25 cellular contexts compared by ENCODE assay signal in genomic region chr19:48797103-48797502, GRCh38. TPM values are rescaled to one million over a fixed set of nuclear protein-coding genes. Genes with fewer than 3 reads are reported as not detected.
DNase-seq lines count a peak whose midpoint lies in the region; ATAC-seq and TF ChIP-seq lines count a peak whose summit lies in the region.
"Had no signal": no experiment of that assay in that cellular context is flagged by ENCODE, and none has a peak within 500 bp of the region (broad histone marks: within the 10 kb centered on the region; RNA-seq: fewer than 3 reads in every experiment).

No MANE protein-coding gene starts in this region.

- peaks cover 0 to 2% of the 10 kb centered on the region in 2 donors for H3K36me3 Mint-ChIP-seq in activated T-cell treated with anti-CD3 and anti-CD28 coated beads, Interleukin-2, amount 50 U/mL, for 72 hours (ENCODE audit: insufficient read depth in 2 of 2)
- peaks cover 20% of the 10 kb centered on the region for H3K36me3 Mint-ChIP-seq in activated T-cell treated with anti-CD3 and anti-CD28 coated beads, Interleukin-2, amount 50 U/mL, for 24 hours (ENCODE audit: low read depth)
- H3K36me3 Mint-ChIP-seq in activated T-helper 1 cell treated with anti-CD3 and anti-CD28 coated beads, Interleukin-12 subunit alpha, Interleukin-12 subunit beta, Interleukin-2, Interleukin-4 antibody, amounts not matched to agents 30 ng/mL and 10 ng/mL and 1 ng/mL, durations not matched to agents 14 hours and 24 hours and 36 hours (ENCODE audit: low read depth): peaks cover 4% of the 10 kb centered on the region
- no peaks in the 10 kb centered on the region for H3K36me3 Mint-ChIP-seq in nephron (ENCODE audit: low read depth)
- H3K36me3 Mint-ChIP-seq in immature natural killer cell: no peaks in the 10 kb centered on the region

- H3K27me3 ChIP-seq in tibial nerve: no peaks in the 10 kb centered on the region
- H3K27me3 ChIP-seq: Peyer's patch, SJSA1 had no signal

- H3K4me1 ChIP-seq in tibial nerve: peaks cover 0 to 22% (median 6%) of the 10 kb centered on the region in 4 donors

- TF ChIP-seq CTCF in nephron (IDR thresholded peaks at IDR 0.05; ENCODE audit: unreplicated experiment in 3 of 3) (no peak), tibial nerve (IDR thresholded peaks at IDR 0.05) (no peak)

- no peak for TF ChIP-seq POLR2A in tibial nerve (IDR thresholded peaks at IDR 0.05)

- intact Hi-C loops in activated T-helper 1 cell treated with anti-CD3 and anti-CD28 coated beads, Interleukin-12 subunit alpha, Interleukin-12 subunit beta, Interleukin-2, Interleukin-4 antibody, amounts not matched to agents 30 ng/mL and 10 ng/mL and 1 ng/mL, durations not matched to agents 14 hours and 24 hours and 36 hours (cut with micrococcal nuclease): no loop called here

- H3K27me3 Mint-ChIP-seq in activated T-cell treated with anti-CD3 and anti-CD28 coated beads, Interleukin-2, amount 50 U/mL, for 72 hours (ENCODE audit: low read depth): no peaks in the 10 kb centered on the region
- no peaks in the 10 kb centered on the region for H3K27me3 Mint-ChIP-seq in activated T-cell treated with anti-CD3 and anti-CD28 coated beads, Interleukin-2, amount 50 U/mL, for 24 hours
- no peaks in the 10 kb centered on the region for H3K27me3 Mint-ChIP-seq in activated T-helper 1 cell treated with anti-CD3 and anti-CD28 coated beads, Interleukin-12 subunit alpha, Interleukin-12 subunit beta, Interleukin-2, Interleukin-4 antibody, amounts not matched to agents 30 ng/mL and 10 ng/mL and 1 ng/mL, durations not matched to agents 14 hours and 24 hours and 36 hours (ENCODE audit: insufficient read depth)
- no peaks in the 10 kb centered on the region for H3K27me3 Mint-ChIP-seq in nephron (ENCODE audit: low read depth)
- H3K27me3 Mint-ChIP-seq in immature natural killer cell (ENCODE audit: low read depth in 3 of 3): no peaks in the 10 kb centered on the region

- DNase-seq in activated T-cell treated with anti-CD3 and anti-CD28 coated beads, Interleukin-2, amount 50 U/mL, for 72 hours: no peak
- no peak for DNase-seq in activated T-cell treated with anti-CD3 and anti-CD28 coated beads, Interleukin-2, amount 50 U/mL, for 24 hours
- DNase-seq in activated T-helper 1 cell treated with anti-CD3 and anti-CD28 coated beads, Interleukin-12 subunit alpha, Interleukin-12 subunit beta, Interleukin-2, Interleukin-4 antibody, amounts not matched to agents 30 ng/mL and 10 ng/mL and 1 ng/mL, durations not matched to agents 14 hours and 24 hours and 36 hours (ENCODE audit: low spot score): no peak
- DNase-seq in tibial nerve (ENCODE audit: low spot score in 2 of 2): no peak
- no peak for DNase-seq in SW 1271 (lab: John Stamatoyannopoulos, UW)
- no peak for DNase-seq in NCI-H345 treated with DMSO at 0.1 percent for 48 hours (lab: John Stamatoyannopoulos, UW; ENCODE audit: unreplicated experiment)
- DNase-seq in immature natural killer cell: no peak
- DNase-seq: AML-193, GOT3, Kasumi-1, NCI-H1694, NCI-H2081, NCI-H2171, NCI-H345, NCI-H524 treated with DMSO at 0.1 percent for 48 hours, NCI-H82, Peyer's patch had no signal

- no peaks in the 10 kb centered on the region for H3K9me3 Mint-ChIP-seq in activated T-cell treated with anti-CD3 and anti-CD28 coated beads, Interleukin-2, amount 50 U/mL, for 72 hours
- no peaks in the 10 kb centered on the region for H3K9me3 Mint-ChIP-seq in activated T-cell treated with anti-CD3 and anti-CD28 coated beads, Interleukin-2, amount 50 U/mL, for 24 hours
- H3K9me3 Mint-ChIP-seq in activated T-helper 1 cell treated with anti-CD3 and anti-CD28 coated beads, Interleukin-12 subunit alpha, Interleukin-12 subunit beta, Interleukin-2, Interleukin-4 antibody, amounts not matched to agents 30 ng/mL and 10 ng/mL and 1 ng/mL, durations not matched to agents 14 hours and 24 hours and 36 hours: no peaks in the 10 kb centered on the region
- H3K9me3 Mint-ChIP-seq in nephron (no peaks in the 10 kb centered on the region), immature natural killer cell (no peaks in the 10 kb centered on the region)
- H3K9me3 Mint-ChIP-seq: CD14-positive monocyte had no signal

- no peak for ATAC-seq in activated T-cell treated with anti-CD3 and anti-CD28 coated beads, Interleukin-2, amount 50 U/mL, for 72 hours (replicated peaks in 1 of 2)
- ATAC-seq: HCT116, Right ventricle myocardium inferior had no signal

- no peak for TF ChIP-seq EP300 in tibial nerve (IDR thresholded peaks at IDR 0.05)

- H3K9me3 ChIP-seq in tibial nerve: no peaks in the 10 kb centered on the region
- H3K9me3 ChIP-seq: Peyer's patch, SJSA1 had no signal

- H3K36me3 ChIP-seq in tibial nerve: peaks cover 0 to 36% (median 0%) of the 10 kb centered on the region in 3 donors
- H3K36me3 ChIP-seq: Peyer's patch, SJSA1 had no signal

- peaks cover 12% of the 10 kb centered on the region for H3K4me1 Mint-ChIP-seq in activated T-cell treated with anti-CD3 and anti-CD28 coated beads, Interleukin-2, amount 50 U/mL, for 72 hours (ENCODE audit: low read depth)
- H3K4me1 Mint-ChIP-seq in activated T-cell treated with anti-CD3 and anti-CD28 coated beads, Interleukin-2, amount 50 U/mL, for 24 hours (ENCODE audit: low read depth): peaks cover 13% of the 10 kb centered on the region
- H3K4me1 Mint-ChIP-seq in activated T-helper 1 cell treated with anti-CD3 and anti-CD28 coated beads, Interleukin-12 subunit alpha, Interleukin-12 subunit beta, Interleukin-2, Interleukin-4 antibody, amounts not matched to agents 30 ng/mL and 10 ng/mL and 1 ng/mL, durations not matched to agents 14 hours and 24 hours and 36 hours (ENCODE audit: low read depth): peaks cover 7% of the 10 kb centered on the region
- H3K4me1 Mint-ChIP-seq in nephron (peaks cover 18% of the 10 kb centered on the region), immature natural killer cell (peaks cover 11 to 15% of the 10 kb centered on the region in 2 donors)

- H3K4me3 ChIP-seq in tibial nerve: no peak overlapping the region
- H3K4me3 ChIP-seq: Peyer's patch, SJSA1 had no signal

- 83% methylated on average over 5 to 7 of the region's 7 CpGs for WGBS in tibial nerve, 2 donors

- peak overlapping the region; percentile 14 for H3K27ac Mint-ChIP-seq in activated T-cell treated with anti-CD3 and anti-CD28 coated beads, Interleukin-2, amount 50 U/mL, for 72 hours
- H3K27ac Mint-ChIP-seq in activated T-cell treated with anti-CD3 and anti-CD28 coated beads, Interleukin-2, amount 50 U/mL, for 24 hours: no peak overlapping the region
- no peak overlapping the region for H3K27ac Mint-ChIP-seq in activated T-helper 1 cell treated with anti-CD3 and anti-CD28 coated beads, Interleukin-12 subunit alpha, Interleukin-12 subunit beta, Interleukin-2, Interleukin-4 antibody, amounts not matched to agents 30 ng/mL and 10 ng/mL and 1 ng/mL, durations not matched to agents 14 hours and 24 hours and 36 hours
- peak overlapping the region; percentile 13 to 72 (median 52) for H3K27ac Mint-ChIP-seq in nephron
- H3K27ac Mint-ChIP-seq in immature natural killer cell: no peak overlapping the region

- no peak overlapping the region for H3K4me3 Mint-ChIP-seq in activated T-cell treated with anti-CD3 and anti-CD28 coated beads, Interleukin-2, amount 50 U/mL, for 72 hours
- H3K4me3 Mint-ChIP-seq in activated T-cell treated with anti-CD3 and anti-CD28 coated beads, Interleukin-2, amount 50 U/mL, for 24 hours: no peak overlapping the region
- peak overlapping the region; percentile 9 for H3K4me3 Mint-ChIP-seq in activated T-helper 1 cell treated with anti-CD3 and anti-CD28 coated beads, Interleukin-12 subunit alpha, Interleukin-12 subunit beta, Interleukin-2, Interleukin-4 antibody, amounts not matched to agents 30 ng/mL and 10 ng/mL and 1 ng/mL, durations not matched to agents 14 hours and 24 hours and 36 hours
- peak overlapping the region in 1 of 3 experiments; percentile 44 for H3K4me3 Mint-ChIP-seq in nephron
- H3K4me3 Mint-ChIP-seq in immature natural killer cell: no peak overlapping the region
- H3K4me3 Mint-ChIP-seq: CD14-positive monocyte had no signal

- peak overlapping the region in 3 of 4 donors; percentile 26 to 95 (median 86) for H3K27ac ChIP-seq in tibial nerve
- H3K27ac ChIP-seq: SJSA1 had no signal

RNA-seq across cellular contexts. Expression of gene BCAT2, which starts 13.7 kb away (rescaled TPM):
- total RNA-seq in activated T-cell treated with anti-CD3 and anti-CD28 coated beads, Interleukin-2, amount 50 U/mL, for 72 hours: 10 to 100 TPM; 42.1 to 49.5 TPM
- 93.3 and 93.6 TPM in 2 replicates for total RNA-seq in activated T-helper 1 cell treated with anti-CD3 and anti-CD28 coated beads, Interleukin-12 subunit alpha, Interleukin-12 subunit beta, Interleukin-2, Interleukin-4 antibody, amounts not matched to agents 30 ng/mL and 10 ng/mL and 1 ng/mL, durations not matched to agents 14 hours and 24 hours and 36 hours
- 100 to 1,000 TPM in 1 of 4 donors, 10 to 100 TPM in 3; 75.8 to 108 (median 88.3) TPM for total RNA-seq in tibial nerve
- polyA plus RNA-seq in immature natural killer cell: 10 to 100 TPM; 18.0 to 21.3 (median 19.9) TPM

RNA-seq across cellular contexts. Expression of gene HSD17B14, which starts 39.2 kb away (rescaled TPM):
- total RNA-seq in activated T-cell treated with anti-CD3 and anti-CD28 coated beads, Interleukin-2, amount 50 U/mL, for 72 hours: 1 to 10 TPM; 2.0 to 3.2 TPM
- 0.57 and 0.64 TPM in 2 replicates for total RNA-seq in activated T-helper 1 cell treated with anti-CD3 and anti-CD28 coated beads, Interleukin-12 subunit alpha, Interleukin-12 subunit beta, Interleukin-2, Interleukin-4 antibody, amounts not matched to agents 30 ng/mL and 10 ng/mL and 1 ng/mL, durations not matched to agents 14 hours and 24 hours and 36 hours
- total RNA-seq in tibial nerve: 10 to 100 TPM; 20.1 to 34.5 (median 26.3) TPM
- not detected for polyA plus RNA-seq in immature natural killer cell
- total RNA-seq: SJSA1 had no signal
- polyA plus RNA-seq: CD14-positive monocyte had no signal

RNA-seq across cellular contexts. Expression of gene FGF21, which starts 41.8 kb away (rescaled TPM):
- not detected for total RNA-seq in activated T-cell treated with anti-CD3 and anti-CD28 coated beads, Interleukin-2, amount 50 U/mL, for 72 hours
- total RNA-seq in activated T-helper 1 cell treated with anti-CD3 and anti-CD28 coated beads, Interleukin-12 subunit alpha, Interleukin-12 subunit beta, Interleukin-2, Interleukin-4 antibody, amounts not matched to agents 30 ng/mL and 10 ng/mL and 1 ng/mL, durations not matched to agents 14 hours and 24 hours and 36 hours: not detected in 2 replicates
- not detected for total RNA-seq in tibial nerve
- polyA plus RNA-seq in immature natural killer cell: not detected
- total RNA-seq: A172, Daoy, Peyer's patch, Right ventricle myocardium inferior, SJSA1 had no signal
- polyA plus RNA-seq: AG04450, CD14-positive monocyte had no signal

RNA-seq across cellular contexts. Expression of gene FUT1, which starts 44.7 kb away (rescaled TPM):
- total RNA-seq in activated T-cell treated with anti-CD3 and anti-CD28 coated beads, Interleukin-2, amount 50 U/mL, for 72 hours: under 1 TPM; 0.29 to 0.32 TPM
- total RNA-seq in activated T-helper 1 cell treated with anti-CD3 and anti-CD28 coated beads, Interleukin-12 subunit alpha, Interleukin-12 subunit beta, Interleukin-2, Interleukin-4 antibody, amounts not matched to agents 30 ng/mL and 10 ng/mL and 1 ng/mL, durations not matched to agents 14 hours and 24 hours and 36 hours: 0.54 and 0.57 TPM in 2 replicates
- total RNA-seq in tibial nerve: 1 to 10 TPM in 3 of 4 donors, under 1 TPM in 1; 0.98 to 4.2 (median 2.4) TPM
- polyA plus RNA-seq in immature natural killer cell: not detected
- total RNA-seq: Daoy, SJSA1 had no signal
- polyA plus RNA-seq: CD14-positive monocyte had no signal

RNA-seq across cellular contexts. Expression of gene IZUMO1, which starts 50.4 kb away (rescaled TPM):
- total RNA-seq in activated T-cell treated with anti-CD3 and anti-CD28 coated beads, Interleukin-2, amount 50 U/mL, for 72 hours: under 1 TPM; 0.14 to 0.32 TPM
- total RNA-seq in activated T-helper 1 cell treated with anti-CD3 and anti-CD28 coated beads, Interleukin-12 subunit alpha, Interleukin-12 subunit beta, Interleukin-2, Interleukin-4 antibody, amounts not matched to agents 30 ng/mL and 10 ng/mL and 1 ng/mL, durations not matched to agents 14 hours and 24 hours and 36 hours: 0.37 TPM in 1 of 2 replicates, not detected in the other
- under 1 TPM in 2 of 4 donors, not detected in 2; 0.21 to 0.30 TPM for total RNA-seq in tibial nerve
- not detected for polyA plus RNA-seq in immature natural killer cell
- total RNA-seq: A172, Daoy, Peyer's patch, SJSA1 had no signal
- polyA plus RNA-seq: AG04450, CD14-positive monocyte had no signal

Comparison
In these comparisons a context has a peak if more than half of its experiments do, and no peak if none do; other contexts are left out.
1. H3K27ac Mint-ChIP-seq: peak in activated T-cell treated with anti-CD3 and anti-CD28 coated beads, Interleukin-2, amount 50 U/mL, for 72 hours (single experiment) and nephron (3 of 3); none in activated T-cell treated with anti-CD3 and anti-CD28 coated beads, Interleukin-2, amount 50 U/mL, for 24 hours (single experiment), activated T-helper 1 cell treated with anti-CD3 and anti-CD28 coated beads, Interleukin-12 subunit alpha, Interleukin-12 subunit beta, Interleukin-2, Interleukin-4 antibody, amounts not matched to agents 30 ng/mL and 10 ng/mL and 1 ng/mL, durations not matched to agents 14 hours and 24 hours and 36 hours (single experiment) and immature natural killer cell (0 of 6).
2. RNA of gene HSD17B14, which starts 39.2 kb away (total RNA-seq): 20.1 to 34.5 TPM in tibial nerve; 2.0 to 3.2 TPM in activated T-cell treated with anti-CD3 and anti-CD28 coated beads, Interleukin-2, amount 50 U/mL, for 72 hours and 0.57 to 0.64 TPM in activated T-helper 1 cell treated with anti-CD3 and anti-CD28 coated beads, Interleukin-12 subunit alpha, Interleukin-12 subunit beta, Interleukin-2, Interleukin-4 antibody, amounts not matched to agents 30 ng/mL and 10 ng/mL and 1 ng/mL, durations not matched to agents 14 hours and 24 hours and 36 hours; every median in the first group is over 4 times any median in the second.